ENCODE assay signal across 14 cellular contexts in genomic region chr3:126994661-126995161, GRCh38. TPM values are rescaled to one million over a fixed set of nuclear protein-coding genes. Genes with fewer than 3 reads are reported as not detected.
DNase-seq lines count a peak whose midpoint lies in the region; ATAC-seq and TF ChIP-seq lines count a peak whose summit lies in the region.
"Had no signal": no experiment of that assay in that cellular context is flagged by ENCODE, and none has a peak within 500 bp of the region (broad histone marks: within the 10 kb centered on the region; RNA-seq: fewer than 3 reads in every experiment).

No MANE protein-coding gene starts in this region.

- H3K4me2 ChIP-seq in parathyroid adenoma (ENCODE audit: low read length): no peak overlapping the region
- H3K4me2 ChIP-seq: A549, SK-N-SH had no signal

- peaks cover 5% of the 10 kb centered on the region for H3K4me1 Mint-ChIP-seq in MCF 10A (ENCODE audit: insufficient read depth, unreplicated experiment)

- no peak overlapping the region for H3K9ac ChIP-seq in parathyroid adenoma
- H3K9ac ChIP-seq: SK-N-SH had no signal

- CTCF ChIA-PET in MCF 10A (lab: Yijun Ruan, JAX): interaction anchor here (1.3 to 2.5 kb wide), 2 partner anchors 242 to 316 kb away, joined by 3 to 20 read pairs; no protein-coding TSS in a partner anchor

- no peak overlapping the region for H2AFZ ChIP-seq in parathyroid adenoma

- no peak for ATAC-seq in GM18907 (IDR thresholded peaks at IDR 0.05; ENCODE audit: unreplicated experiment)
- ATAC-seq: A549 had no signal

- no peak for DNase-seq in breast epithelium (ENCODE audit: low spot score in 2 of 2)
- no peak for DNase-seq in MCF 10A (ENCODE audit: unreplicated experiment)
- DNase-seq in fibroblast of the aortic adventitia (ENCODE audit: low read depth): peak; percentile 25
- no peak for DNase-seq in vagina (ENCODE audit: extremely low spot score in 2 of 2)
- no peak for DNase-seq in activated CD4-positive, CD25-positive, alpha-beta regulatory T cell (lab: John Stamatoyannopoulos, UW)
- DNase-seq in posterior vena cava (ENCODE audit: low spot score): no peak
- DNase-seq: activated CD8-positive, alpha-beta memory T cell treated with anti-CD3 and anti-CD28 coated beads for 24 hours; activated effector memory CD4-positive, alpha-beta T cell treated with Interleukin-2 at 50 U/mL for 16 hours; COR-L47; effector CD4-positive, alpha-beta T cell; SK-N-SH had no signal

- POLR2A ChIA-PET in MCF 10A (lab: Yijun Ruan, JAX): interaction anchor here (0.5 kb wide), 1 partner anchor 9 kb away, joined by 4 read pairs; no protein-coding TSS in a partner anchor

- no peak overlapping the region for H3K27ac Mint-ChIP-seq in MCF 10A (ENCODE audit: low read depth, unreplicated experiment)

- H3K4me1 ChIP-seq in breast epithelium (peaks cover 26 to 42% of the 10 kb centered on the region in 2 donors), parathyroid adenoma (peaks cover 87% of the 10 kb centered on the region), vagina (peaks cover 80% of the 10 kb centered on the region)
- H3K4me1 ChIP-seq: A549 had no signal

- no TSS peak for BruUV-seq in MCF 10A (replicated peaks; lab: Mats Ljungman, UMichigan)

- H3K36me3 ChIP-seq in breast epithelium (no peaks in the 10 kb centered on the region), parathyroid adenoma (ENCODE audit: control insufficient read depth, insufficient read depth, low read length) (no peaks in the 10 kb centered on the region), vagina (no peaks in the 10 kb centered on the region)

- H3K36me3 Mint-ChIP-seq in MCF 10A (ENCODE audit: insufficient read depth, unreplicated experiment): peaks cover 21% of the 10 kb centered on the region

- TF ChIP-seq POLR2A in breast epithelium (IDR thresholded peaks at IDR 0.05) (no peak), vagina (IDR thresholded peaks at IDR 0.05) (no peak)

- no peak overlapping the region for H3K4me3 ChIP-seq in breast epithelium
- H3K4me3 ChIP-seq in fibroblast of the aortic adventitia (ENCODE audit: low read depth, low read length): no peak overlapping the region
- no peak overlapping the region for H3K4me3 ChIP-seq in parathyroid adenoma (ENCODE audit: low read depth, low read length)
- H3K4me3 ChIP-seq in vagina: no peak overlapping the region
- H3K4me3 ChIP-seq: A549 had no signal

- H3K27ac ChIP-seq in breast epithelium (peak overlapping the region; percentile 67 to 88), parathyroid adenoma (peak overlapping the region; percentile 97), vagina (peak overlapping the region; percentile 57)
- H3K27ac ChIP-seq: A549 had no signal

- H3K27me3 ChIP-seq in breast epithelium (no peaks in the 10 kb centered on the region), parathyroid adenoma (ENCODE audit: control insufficient read depth, insufficient read depth, low read length) (no peaks in the 10 kb centered on the region), vagina (no peaks in the 10 kb centered on the region)

- H3K9me3 ChIP-seq in breast epithelium (no peaks in the 10 kb centered on the region), parathyroid adenoma (ENCODE audit: control insufficient read depth, low read length) (no peaks in the 10 kb centered on the region), vagina (no peaks in the 10 kb centered on the region)
- H3K9me3 ChIP-seq: A549, SK-N-SH had no signal

- TF ChIP-seq CTCF in breast epithelium (IDR thresholded peaks at IDR 0.05): no peak
- TF ChIP-seq CTCF in MCF 10A (IDR thresholded peaks at IDR 0.05; ENCODE audit: unreplicated experiment): no peak
- TF ChIP-seq CTCF in fibroblast of the aortic adventitia (IDR thresholded peaks at IDR 0.05; ENCODE audit: insufficient read depth, low read length): no peak
- no peak for TF ChIP-seq CTCF in parathyroid adenoma (IDR thresholded peaks at IDR 0.05)
- TF ChIP-seq CTCF in vagina (IDR thresholded peaks at IDR 0.05): no peak

- no peak overlapping the region for H3K4me3 Mint-ChIP-seq in MCF 10A (ENCODE audit: unreplicated experiment)

- peaks cover 90% of the 10 kb centered on the region for H3K79me2 ChIP-seq in parathyroid adenoma

- no peaks in the 10 kb centered on the region for H3K9me3 Mint-ChIP-seq in MCF 10A (ENCODE audit: unreplicated experiment)

- H3K27me3 Mint-ChIP-seq in MCF 10A (ENCODE audit: insufficient read depth, unreplicated experiment): no peaks in the 10 kb centered on the region

- intact Hi-C loops in breast epithelium (cut with DNase I; ENCODE audit: low total_unique reads) (no loop called here), MCF 10A (cut with micrococcal nuclease) (no loop called here), vagina (cut with DNase I) (no loop called here), posterior vena cava (cut with DNase I) (no loop called here)

RNA-seq across cellular contexts. Expression of gene PLXNA1, which starts 11.8 kb away (rescaled TPM):
- total RNA-seq in breast epithelium: 10 to 100 TPM; 21.3 to 32.2 (median 25.9) TPM
- total RNA-seq in MCF 10A (2022): 42.1 and 48.4 TPM in 2 replicates
- total RNA-seq in fibroblast of the aortic adventitia (ENCODE audit: low replicate concordance): 38.4 and 62.4 TPM in 2 replicates
- 31.4 TPM for total RNA-seq in vagina
- 10 to 100 TPM; 31.7 to 38.5 TPM for total RNA-seq in posterior vena cava
